1 cellular context compared by ENCODE assay signal in genomic region chr13:30618186-30618937, GRCh38.
TF ChIP-seq lines count a peak whose summit lies in the region.

No MANE protein-coding gene starts in this region.

TF ChIP-seq in K562, 482 proteins besides CTCF, POLR2A, EP300 and RAD21 (continued from another document):
- no peak for TF ChIP-seq ZNF609 (CRISPR knock-in tag; IDR thresholded peaks at IDR 0.05; ENCODE audit: borderline replicate concordance)
- TF ChIP-seq SFPQ (IDR thresholded peaks at IDR 0.05; ENCODE audit: low read depth, low read length), result no peak
- no peak for TF ChIP-seq PREB (CRISPR knock-in tag; IDR thresholded peaks at IDR 0.05)
